In the genomic region with DNA sequence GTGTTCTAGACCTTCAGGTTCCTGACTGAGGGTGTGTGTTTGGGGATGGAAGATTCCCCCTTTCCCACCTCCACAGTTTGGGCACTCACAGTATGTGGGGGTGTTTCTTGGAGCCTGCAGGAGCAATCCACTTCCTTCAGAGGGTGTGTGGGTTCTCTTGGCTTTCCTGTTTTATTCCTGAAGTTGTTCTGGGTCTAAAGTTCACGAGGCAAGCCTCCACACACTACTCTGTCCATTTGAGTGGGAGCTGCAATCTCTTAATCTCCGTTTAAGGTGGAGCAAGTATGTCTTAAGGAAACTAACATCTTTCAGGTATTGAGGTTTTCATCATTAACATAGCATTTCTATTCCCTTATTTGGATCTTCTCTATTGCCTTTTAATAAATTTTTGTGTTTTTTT, we compare ENCODE assay signal across 17 cellular contexts.
DNase-seq lines count a peak whose midpoint lies in the region; ATAC-seq and TF ChIP-seq lines count a peak whose summit lies in the region.
"Had no signal": no experiment of that assay in that cellular context is flagged by ENCODE, and none has a peak within 500 bp of the region (broad histone marks: within the 10 kb centered on the region; RNA-seq: fewer than 3 reads in every experiment).

No MANE protein-coding gene starts in this region.

- intact Hi-C loops in IMR-90 (cut with micrococcal nuclease) (no loop called here), mucosa of descending colon (cut with DNase I, micrococcal nuclease) (no loop called here)

- in situ Hi-C loops in IMR-90 (cut with MboI; ENCODE audit: low sequenced_read_pairs) = no loop called here

- H3K56ac ChIP-seq in IMR-90 (ENCODE audit: extremely low read depth, insufficient read depth, low read length) = no peak overlapping the region

- no peak for DNase-seq in IMR-90
- DNase-seq in mucosa of descending colon = no peak
- no peak for DNase-seq in COLO829 (ENCODE audit: low spot score)
- no peak for DNase-seq in T1000 (lab: John Stamatoyannopoulos, UW)
- DNase-seq: 8988T; ACHN; BE2C; C1 segment of cervical spinal cord; Caco-2; Calu3; CD4-positive, alpha-beta memory T cell; CD4-positive, CD25-positive, alpha-beta regulatory T cell; CD8-positive, alpha-beta memory T cell; DMS79 treated with DMSO at 0.1 percent for 48 hours; GF-D8 had no signal

- no peak overlapping the region for H3K4ac ChIP-seq in IMR-90 (ENCODE audit: low read depth, low read length)

- no peaks in the 10 kb centered on the region for H3K27me3 ChIP-seq in IMR-90 (ENCODE audit: control insufficient read depth, insufficient read depth, low read length)
- H3K27me3 ChIP-seq: BE2C, BLaER1 had no signal

- H3K18ac ChIP-seq in IMR-90 (ENCODE audit: low read depth, low read length) = no peak overlapping the region

- CTCF ChIA-PET in IMR-90 (lab: Yijun Ruan, JAX) = no interaction called here

- H2BK120ac ChIP-seq in IMR-90 (ENCODE audit: low read depth, low read length) = no peak overlapping the region

- TF ChIP-seq POLR2A in IMR-90 (IDR thresholded peaks at IDR 0.05; ENCODE audit: low read depth, low read length) = no peak

- WGBS in IMR-90 (ENCODE audit: extremely low coverage in 2 of 2, insufficient read length in 1 of 2), 2 experiments = no CpG with 5 or more reads among the region's 2 CpGs

- no peak overlapping the region for H3K9ac ChIP-seq in IMR-90 (ENCODE audit: low read depth, low read length)
- H3K9ac ChIP-seq: BLaER1 had no signal

- no peak for TF ChIP-seq CTCF in IMR-90 (conservative IDR thresholded peaks at IDR 0.05; ENCODE audit: low read depth, low read length)
- TF ChIP-seq CTCF in mucosa of descending colon (IDR thresholded peaks at IDR 0.05) = no peak

- no peaks in the 10 kb centered on the region for H4K20me1 ChIP-seq in IMR-90 (ENCODE audit: insufficient read depth, low read length)
- H4K20me1 ChIP-seq: BLaER1 had no signal

- H3K4me3 ChIP-seq in IMR-90 (ENCODE audit: insufficient read depth, low read depth, low read length) (no peak overlapping the region), mucosa of descending colon (no peak overlapping the region)
- H3K4me3 ChIP-seq: BLaER1 had no signal

- ATAC-seq in IMR-90 (ENCODE audit: low read depth) (no peak), mucosa of descending colon (peak; percentile 59), HG03139 (IDR thresholded peaks at IDR 0.05; ENCODE audit: unreplicated experiment) (no peak)

- H3K79me1 ChIP-seq in IMR-90 (ENCODE audit: low read depth in 1 of 2, low read length in 2 of 2) = no peaks in the 10 kb centered on the region

- no peak overlapping the region for H2BK20ac ChIP-seq in IMR-90 (ENCODE audit: low read depth, low read length)

- H3K9me3 ChIP-seq in IMR-90 (ENCODE audit: control insufficient read depth, insufficient read depth, low read length) (peaks cover 2% of the 10 kb centered on the region; the same call in 1 of the 2 replicates), mucosa of descending colon (no peaks in the 10 kb centered on the region)
- H3K9me3 ChIP-seq: BE2C, Caco-2 had no signal

- no peak overlapping the region for H3K4me2 ChIP-seq in IMR-90 (ENCODE audit: low read depth, low read length)
- H3K4me2 ChIP-seq: BLaER1 had no signal

- H3K14ac ChIP-seq in IMR-90 (replicated peaks; ENCODE audit: low read depth, low read length) = no peak overlapping the region

- BruUV-seq in IMR-90 (replicated peaks; lab: Mats Ljungman, UMichigan) = no TSS peak

- H3K9me1 ChIP-seq in IMR-90 (ENCODE audit: insufficient read depth, low read length) = no peaks in the 10 kb centered on the region

- H2AK5ac ChIP-seq in IMR-90 (ENCODE audit: low read depth, low read length) = no peak overlapping the region

- H3K4me1 ChIP-seq in IMR-90 (ENCODE audit: control insufficient read depth, insufficient read depth, low read length) = no peaks in the 10 kb centered on the region
- peaks cover under 1% of the 10 kb centered on the region for H3K4me1 ChIP-seq in mucosa of descending colon (ENCODE audit: low read depth)
- H3K4me1 ChIP-seq: BE2C, BLaER1, Caco-2 had no signal

- TF ChIP-seq RAD21 in IMR-90 (IDR thresholded peaks at IDR 0.05; ENCODE audit: low read length) = no peak

- no peak overlapping the region for H2AK9ac ChIP-seq in IMR-90 (replicated peaks; ENCODE audit: low read depth, low read length, poor library complexity)

- H4K5ac ChIP-seq in IMR-90 (ENCODE audit: low read depth, low read length) = no peak overlapping the region

- no peak overlapping the region for H4K91ac ChIP-seq in IMR-90 (ENCODE audit: insufficient read depth, low read depth, low read length)

- no peak overlapping the region for H2BK5ac ChIP-seq in IMR-90 (ENCODE audit: low read depth, low read length, poor library complexity, severe bottlenecking)

- no peak overlapping the region for H3K27ac ChIP-seq in IMR-90 (ENCODE audit: insufficient read depth, low read length)
- H3K27ac ChIP-seq: BLaER1 had no signal

- peak overlapping the region; percentile 32 for H2AFZ ChIP-seq in IMR-90 (replicated peaks; ENCODE audit: low read length, poor library complexity)

- POLR2A ChIA-PET in IMR-90 (lab: Charles Lee; ENCODE audit: unreplicated experiment) = no interaction called here

- H3K23ac ChIP-seq in IMR-90 (ENCODE audit: low read depth, low read length) = no peak overlapping the region

- H4K8ac ChIP-seq in IMR-90 (ENCODE audit: low read depth in 2 of 2, low read length in 2 of 2) = no peak overlapping the region

- dilution Hi-C loops in IMR-90 (cut with HindIII; ENCODE audit: low sequenced_read_pairs, unreplicated experiment) = no loop called here

- H3K36me3 ChIP-seq in IMR-90 (ENCODE audit: control insufficient read depth, insufficient read depth, low read length) (no peaks in the 10 kb centered on the region), mucosa of descending colon (ENCODE audit: low read depth) (no peaks in the 10 kb centered on the region)
- H3K36me3 ChIP-seq: BE2C, BLaER1 had no signal

- H2BK15ac ChIP-seq in IMR-90 (ENCODE audit: low read depth, low read length) = no peak overlapping the region

TF ChIP-seq in IMR-90, 13 proteins besides CTCF, POLR2A, EP300 and RAD21:
- TF ChIP-seq, protein P1, sequence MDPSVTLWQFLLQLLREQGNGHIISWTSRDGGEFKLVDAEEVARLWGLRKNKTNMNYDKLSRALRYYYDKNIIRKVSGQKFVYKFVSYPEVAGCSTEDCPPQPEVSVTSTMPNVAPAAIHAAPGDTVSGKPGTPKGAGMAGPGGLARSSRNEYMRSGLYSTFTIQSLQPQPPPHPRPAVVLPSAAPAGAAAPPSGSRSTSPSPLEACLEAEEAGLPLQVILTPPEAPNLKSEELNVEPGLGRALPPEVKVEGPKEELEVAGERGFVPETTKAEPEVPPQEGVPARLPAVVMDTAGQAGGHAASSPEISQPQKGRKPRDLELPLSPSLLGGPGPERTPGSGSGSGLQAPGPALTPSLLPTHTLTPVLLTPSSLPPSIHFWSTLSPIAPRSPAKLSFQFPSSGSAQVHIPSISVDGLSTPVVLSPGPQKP (IDR thresholded peaks at IDR 0.05; ENCODE audit: borderline replicate concordance, low read depth, low read length) = no peak
- TF ChIP-seq MAFK (IDR thresholded peaks at IDR 0.05; ENCODE audit: low read depth, low read length) = no peak
- TF ChIP-seq NFE2L2 (IDR thresholded peaks at IDR 0.05; ENCODE audit: low read depth, low read length) = no peak
- no peak for TF ChIP-seq SMC3 (IDR thresholded peaks at IDR 0.05; ENCODE audit: low read depth, low read length)
- TF ChIP-seq CEBPB (IDR thresholded peaks at IDR 0.05; ENCODE audit: low read depth, low read length) = no peak
- TF ChIP-seq MAZ (IDR thresholded peaks at IDR 0.05; ENCODE audit: borderline replicate concordance, low read depth, low read length) = no peak
- no peak for TF ChIP-seq CHD1 (IDR thresholded peaks at IDR 0.05; ENCODE audit: low read depth, low read length)
- no peak for TF ChIP-seq RFX5 (IDR thresholded peaks at IDR 0.05; ENCODE audit: low read depth, low read length)
- TF ChIP-seq BHLHE40 (IDR thresholded peaks at IDR 0.05; ENCODE audit: low read depth, low read length) = no peak
- TF ChIP-seq, protein P2, sequence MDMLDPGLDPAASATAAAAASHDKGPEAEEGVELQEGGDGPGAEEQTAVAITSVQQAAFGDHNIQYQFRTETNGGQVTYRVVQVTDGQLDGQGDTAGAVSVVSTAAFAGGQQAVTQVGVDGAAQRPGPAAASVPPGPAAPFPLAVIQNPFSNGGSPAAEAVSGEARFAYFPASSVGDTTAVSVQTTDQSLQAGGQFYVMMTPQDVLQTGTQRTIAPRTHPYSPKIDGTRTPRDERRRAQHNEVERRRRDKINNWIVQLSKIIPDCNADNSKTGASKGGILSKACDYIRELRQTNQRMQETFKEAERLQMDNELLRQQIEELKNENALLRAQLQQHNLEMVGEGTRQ (IDR thresholded peaks at IDR 0.05; ENCODE audit: low read depth, low read length) = no peak
- TF ChIP-seq RCOR1 (IDR thresholded peaks at IDR 0.05; ENCODE audit: insufficient replicate concordance, low read length) = no peak
- no peak for TF ChIP-seq MXI1 (IDR thresholded peaks at IDR 0.05; ENCODE audit: borderline replicate concordance, low read depth, low read length)
- TF ChIP-seq FOS (IDR thresholded peaks at IDR 0.05; ENCODE audit: low read depth, low read length) = no peak
